1 cellular context compared by ENCODE assay signal in genomic region chr1:69138172-69138571, GRCh38.
TF ChIP-seq lines count a peak whose summit lies in the region.

No MANE protein-coding gene starts in this region.

TF ChIP-seq in H1, 55 proteins besides CTCF, POLR2A, EP300 and RAD21 (continued from another document):
- TF ChIP-seq CHD7 (IDR thresholded peaks at IDR 0.05; ENCODE audit: insufficient replicate concordance, low read length) (no peak), GABPA (IDR thresholded peaks at IDR 0.05; ENCODE audit: borderline replicate concordance, insufficient read depth, low read length) (no peak), SIRT6 (IDR thresholded peaks at IDR 0.05; ENCODE audit: low read length) (no peak), SP4 (IDR thresholded peaks at IDR 0.05; ENCODE audit: low read length) (no peak), CHD1 (IDR thresholded peaks at IDR 0.05; ENCODE audit: low read depth, low read length) (no peak), KDM1A (IDR thresholded peaks at IDR 0.05; ENCODE audit: borderline replicate concordance, low read length) (no peak), SUZ12 (IDR thresholded peaks at IDR 0.05; ENCODE audit: low read length) (no peak), BACH1 (IDR thresholded peaks at IDR 0.05; ENCODE audit: low read length) (no peak), TCF12 (IDR thresholded peaks at IDR 0.05; ENCODE audit: low read depth, low read length) (no peak)
TF ChIP-seq in H1: peak in this region for 0.
